ENCODE assay signal across 28 cellular contexts in the genomic region with DNA sequence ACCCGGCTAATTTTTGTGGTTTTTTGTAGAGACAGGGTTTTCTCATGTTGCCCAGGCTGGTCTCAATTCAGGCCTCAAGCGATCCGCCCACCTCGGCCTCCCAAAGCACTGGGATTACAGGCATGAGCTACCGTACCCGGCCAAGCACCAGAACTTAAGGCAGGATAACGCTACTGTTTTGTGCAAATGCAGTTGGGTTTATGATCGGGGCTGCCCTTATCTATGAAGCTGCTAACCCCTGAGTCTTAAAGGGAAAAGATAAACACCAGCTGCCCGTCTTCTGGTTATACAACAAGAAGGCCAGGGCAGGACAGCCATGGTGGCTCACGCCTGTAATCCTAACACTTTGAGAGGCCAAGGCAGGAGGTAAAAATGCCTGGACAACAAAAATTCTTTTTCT. TPM values are rescaled to one million over a fixed set of nuclear protein-coding genes. Genes with fewer than 3 reads are reported as not detected.
A peak's percentile ranks its signal among the peaks of the same experiment; 100 is the strongest.
DNase-seq lines count a peak whose midpoint lies in the region; ATAC-seq, FAIRE-seq and TF ChIP-seq lines count a peak whose summit lies in the region.
"Had no signal": no experiment of that assay in that cellular context is flagged by ENCODE, and none has a peak within 500 bp of the region (broad histone marks: within the 10 kb centered on the region; RNA-seq: fewer than 3 reads in every experiment).

No MANE protein-coding gene starts in this region.

- intact Hi-C loops in K562 (cut with micrococcal nuclease): no loop called here

- H3K4me2 ChIP-seq in K562 (ENCODE audit: insufficient read depth, low read length) (no peak overlapping the region), hepatocyte (no peak overlapping the region)
- H3K4me2 ChIP-seq: A549; BLaER1 treated with 17β-estradiol and CSF1 and Interleukin-3, amounts not matched to agents 10 nM and 100 nM had no signal

- no peaks in the 10 kb centered on the region for H3K79me2 ChIP-seq in K562 (ENCODE audit: control insufficient read depth, insufficient read depth, low read length)
- H3K79me2 ChIP-seq in hepatocyte: no peaks in the 10 kb centered on the region

- WGBS in K562 (ENCODE audit: insufficient coverage, low coverage, missing lambda C conversion rate): 65% methylated on average over 10 of the region's 10 CpGs
- 49% methylated on average over 10 of the region's 10 CpGs for WGBS in hepatocyte (ENCODE audit: low lambda C conversion rate, missing lambda C conversion rate)
- WGBS in suprapubic skin: 97% methylated on average over 10 of the region's 10 CpGs

- BruUV-seq in K562 (replicated peaks; lab: Mats Ljungman, UMichigan): no TSS peak

- H3K9me3 Mint-ChIP-seq in osteocyte (ENCODE audit: unreplicated experiment): no peaks in the 10 kb centered on the region
- H3K9me3 Mint-ChIP-seq: CD4-positive, alpha-beta T cell; CD8-positive, alpha-beta memory T cell; HFFc6 had no signal

- no peak overlapping the region for H2AFZ ChIP-seq in K562 (ENCODE audit: low read depth, low read length)
- H2AFZ ChIP-seq in hepatocyte: no peak overlapping the region

- POLR2A ChIA-PET in K562 (lab: Yijun Ruan, JAX): interaction anchor here (0.9 to 1.3 kb wide), 3 partner anchors 13 to 82 kb away, joined by 3 to 5 read pairs (median 4); partner anchors contain the start of gene NR2C2AP

- no peak for TF ChIP-seq RAD21 in K562 (CRISPR knock-in tag; conservative IDR thresholded peaks at IDR 0.05 in 1 of 2, IDR thresholded peaks at IDR 0.05 in 1 of 2)

- TF ChIP-seq EP300 in K562 (IDR thresholded peaks at IDR 0.05; ENCODE audit: low read length) (no peak), suprapubic skin (IDR thresholded peaks at IDR 0.05) (no peak)

- no peak overlapping the region for H3K4me3 Mint-ChIP-seq in osteocyte (ENCODE audit: unreplicated experiment)
- H3K4me3 Mint-ChIP-seq: CD14-positive monocyte; CD4-positive, alpha-beta T cell; CD8-positive, alpha-beta memory T cell; HFFc6 had no signal

- no peak overlapping the region for H3K4me3 ChIP-seq in K562
- no peak overlapping the region for H3K4me3 ChIP-seq in hepatocyte
- H3K4me3 ChIP-seq in suprapubic skin: no peak overlapping the region
- H3K4me3 ChIP-seq: A549; BLaER1 treated with 17β-estradiol and CSF1 and Interleukin-3, amounts not matched to agents 10 nM and 100 nM; HAP-1 had no signal

- no peak for ATAC-seq in K562
- ATAC-seq: A549 had no signal

- H4K20me1 ChIP-seq in K562 (replicated peaks; ENCODE audit: control insufficient read depth, insufficient read depth, low read length): no peaks in the 10 kb centered on the region
- H4K20me1 ChIP-seq in hepatocyte (ENCODE audit: insufficient read depth, poor library complexity, severe bottlenecking): no peaks in the 10 kb centered on the region

- H3K36me3 Mint-ChIP-seq in osteocyte (ENCODE audit: unreplicated experiment): peaks cover 21% of the 10 kb centered on the region

- CTCF ChIA-PET in K562 (lab: Yijun Ruan, JAX; ENCODE audit: low intra/inter-chr PET ratio): no interaction called here

- peaks cover 62% of the 10 kb centered on the region for H3K36me3 ChIP-seq in K562 (ENCODE audit: control insufficient read depth, insufficient read depth, low read length)
- no peaks in the 10 kb centered on the region for H3K36me3 ChIP-seq in hepatocyte (replicated peaks; ENCODE audit: insufficient read depth, low read depth)
- H3K36me3 ChIP-seq in suprapubic skin: peaks cover 86% of the 10 kb centered on the region

- H3K9me3 ChIP-seq in K562 (replicated peaks; ENCODE audit: control insufficient read depth, insufficient read depth, low read depth, low read length) (no peaks in the 10 kb centered on the region), hepatocyte (ENCODE audit: low read depth) (no peaks in the 10 kb centered on the region), suprapubic skin (no peaks in the 10 kb centered on the region)
- H3K9me3 ChIP-seq: A549; BE2C; BLaER1 treated with 17β-estradiol and CSF1 and Interleukin-3, amounts not matched to agents 10 nM and 100 nM; HAP-1 had no signal

- H3K9me1 ChIP-seq in K562 (ENCODE audit: control insufficient read depth, insufficient read depth, low read length): no peaks in the 10 kb centered on the region

- TF ChIP-seq POLR2A in K562 (conservative IDR thresholded peaks at IDR 0.05) (no peak), suprapubic skin (IDR thresholded peaks at IDR 0.05) (no peak)

- H3K27ac ChIP-seq in K562 (ENCODE audit: extremely low read depth, low read depth, low read length) (no peak overlapping the region), hepatocyte (no peak overlapping the region), suprapubic skin (no peak overlapping the region)
- H3K27ac ChIP-seq: A549; BLaER1 treated with 17β-estradiol and CSF1 and Interleukin-3, amounts not matched to agents 10 nM and 100 nM had no signal

- H3K4me1 ChIP-seq in K562 (replicated peaks in 1 of 2; ENCODE audit: control insufficient read depth in 2 of 2, insufficient read depth in 2 of 2, low read length in 2 of 2) (no peaks in the 10 kb centered on the region; a peak in 1 of 5 replicates), hepatocyte (ENCODE audit: insufficient read depth) (no peaks in the 10 kb centered on the region), suprapubic skin (no peaks in the 10 kb centered on the region)
- H3K4me1 ChIP-seq: A549, BE2C, HAP-1 had no signal

- H3K27me3 ChIP-seq in K562 (ENCODE audit: control insufficient read depth in 2 of 2, insufficient read depth in 2 of 2, low read length in 2 of 2): no peaks in the 10 kb centered on the region
- no peaks in the 10 kb centered on the region for H3K27me3 ChIP-seq in hepatocyte
- H3K27me3 ChIP-seq in suprapubic skin: no peaks in the 10 kb centered on the region
- H3K27me3 ChIP-seq: BE2C; BLaER1 treated with 17β-estradiol and CSF1 and Interleukin-3, amounts not matched to agents 10 nM and 100 nM had no signal

- H3K4me1 Mint-ChIP-seq in osteocyte (ENCODE audit: unreplicated experiment): no peaks in the 10 kb centered on the region
- H3K4me1 Mint-ChIP-seq: CD14-positive monocyte; CD8-positive, alpha-beta memory T cell had no signal

- DNase-seq in ELF-1 (ENCODE audit: low read depth, low spot score) (peak; percentile 45), OCI-M2 (lab: John Stamatoyannopoulos, UW; ENCODE audit: unreplicated experiment) (peak; percentile 70), K562 (ENCODE audit: extremely low read depth in 1 of 4, low spot score in 3 of 4) (peak in 1 of 4 experiments; percentile 18), hepatocyte (ENCODE audit: low spot score) (peak; percentile 8), mucosa of gallbladder (ENCODE audit: low spot score) (no peak), globus pallidus (ENCODE audit: low spot score) (no peak), osteocyte (ENCODE audit: extremely low spot score, unreplicated experiment) (no peak), suprapubic skin (ENCODE audit: low spot score in 2 of 2) (no peak)
- DNase-seq: 8988T; ACHN; AML-193; BE2C; CD4-positive, alpha-beta T cell; CD8-positive, alpha-beta memory T cell; DMS 273 treated with DMSO at 0.1 percent for 48 hours; DMS79; EL; GF-D8; GOT3; HFFc6 had no signal

- TF ChIP-seq CTCF in K562 (IDR thresholded peaks at IDR 0.05 in 2 of 3, conservative IDR thresholded peaks at IDR 0.05 in 1 of 3; ENCODE audit: insufficient read depth in 2 of 3, low read depth in 1 of 3, low read length in 3 of 3) (no peak), hepatocyte (IDR thresholded peaks at IDR 0.05; ENCODE audit: poor library complexity) (no peak), osteocyte (IDR thresholded peaks at IDR 0.05) (no peak), suprapubic skin (IDR thresholded peaks at IDR 0.05) (no peak)

- FAIRE-seq in K562 (lab: Jason Lieb, UNC): peak; percentile 49
- FAIRE-seq: A549, D721Med, GM12891, GM18507, H54 had no signal

- H3K9me2 ChIP-seq in hepatocyte (replicated peaks; ENCODE audit: insufficient read depth): no peaks in the 10 kb centered on the region

- no peaks in the 10 kb centered on the region for H3K27me3 Mint-ChIP-seq in osteocyte (ENCODE audit: unreplicated experiment)
- H3K27me3 Mint-ChIP-seq: CD4-positive, alpha-beta T cell had no signal

- in situ Hi-C loops in K562 (cut with MboI): no loop called here

- no peak overlapping the region; a peak in 1 of 4 replicates for H3K9ac ChIP-seq in K562 (ENCODE audit: insufficient read depth in 1 of 2, low read depth in 2 of 2, low read length in 2 of 2)
- H3K9ac ChIP-seq: BLaER1 treated with 17β-estradiol and CSF1 and Interleukin-3, amounts not matched to agents 10 nM and 100 nM had no signal

- no peak overlapping the region for H3K27ac Mint-ChIP-seq in osteocyte (ENCODE audit: unreplicated experiment)
- H3K27ac Mint-ChIP-seq: CD4-positive, alpha-beta T cell; HFFc6 had no signal

RNA-seq across cellular contexts. Expression of gene TM6SF2, which starts 12.6 kb away (rescaled TPM):
- total RNA-seq in K562 (2011; cell fraction: chromatin; rRNA removed; ENCODE audit: low replicate concordance): 0.19 TPM in 1 of 2 replicates, not detected in the other
- not detected in 2 replicates for total RNA-seq in K562 (2011; cell fraction: nucleolus; rRNA removed)
- not detected in 2 replicates for total RNA-seq in K562 (2011; cell fraction: nucleoplasm; rRNA removed)
- total RNA-seq in K562 (2014; rRNA removed) (not detected in 2 replicates), K562 (2014; rRNA removed; fragmentation: Illumina TruSeq; extraction: Trizol) (not detected in 2 replicates), K562 (2015; rRNA removed; fragmentation: Illumina TruSeq; extraction: Trizol) (not detected in 2 replicates), K562 (2021) (not detected in 2 replicates), hepatocyte (3.1 and 4.5 TPM in 2 replicates), mucosa of gallbladder (1.8 TPM), osteocyte (1.3 and 1.6 TPM in 2 replicates), suprapubic skin (under 1 TPM in 1 of 4 donors, not detected in 3; 0.42 TPM)
- polyA plus RNA-seq in K562 (2011; rRNA removed) (0.05 TPM in 1 of 2 replicates, not detected in the other), K562 (2014; fragmentation: Illumina TruSeq; extraction: Trizol) (not detected in 2 replicates), K562 (2014; fragmentation: Nextera tagmentation; extraction: Ambion mirVana) (not detected), K562 (2014; rRNA removed) (not detected in 2 replicates), hepatocyte (8.4 and 8.6 TPM in 2 replicates)
- polyA plus RNA-seq in K562 (2011; cell fraction: cytosol; rRNA removed): 0.09 TPM in 1 of 2 replicates, not detected in the other
- 0.18 and 0.23 TPM in 2 replicates for polyA plus RNA-seq in K562 (2011; cell fraction: nucleus; rRNA removed)
- polyA plus RNA-seq in K562 (2012): not detected in 2 replicates
- polyA minus RNA-seq in K562 (2011; rRNA and poly(A)+ RNA removed): not detected in 2 replicates
- not detected in 2 replicates for polyA minus RNA-seq in K562 (2011; cell fraction: cytosol; rRNA and poly(A)+ RNA removed)
- not detected in 2 replicates for polyA minus RNA-seq in K562 (2011; cell fraction: nucleus; rRNA and poly(A)+ RNA removed)
- total RNA-seq: CD4-positive, alpha-beta T cell; CD8-positive, alpha-beta memory T cell had no signal
- polyA plus RNA-seq: CD14-positive monocyte; CD8-positive, alpha-beta memory T cell had no signal

RNA-seq across cellular contexts. Expression of gene SUGP1, which starts 34.6 kb away (rescaled TPM):
- total RNA-seq in K562 (2011; cell fraction: chromatin; rRNA removed; ENCODE audit: low replicate concordance): 90.2 and 178 TPM in 2 replicates
- total RNA-seq in K562 (2011; cell fraction: nucleolus; rRNA removed): 124 and 128 TPM in 2 replicates
- 77.5 and 85.2 TPM in 2 replicates for total RNA-seq in K562 (2011; cell fraction: nucleoplasm; rRNA removed)
- total RNA-seq in K562 (2014; rRNA removed) (40.4 and 44.6 TPM in 2 replicates), K562 (2014; rRNA removed; fragmentation: Illumina TruSeq; extraction: Trizol) (16.8 and 17.9 TPM in 2 replicates), K562 (2015; rRNA removed; fragmentation: Illumina TruSeq; extraction: Trizol) (32.4 and 34.3 TPM in 2 replicates), K562 (2021) (45.0 and 53.3 TPM in 2 replicates), hepatocyte (13.1 and 25.8 TPM in 2 replicates), mucosa of gallbladder (53.1 TPM), osteocyte (61.9 and 71.7 TPM in 2 replicates), suprapubic skin (10 to 100 TPM; 23.1 to 64.8 (median 31.3) TPM)
- polyA plus RNA-seq in K562 (2011; rRNA removed) (28.5 and 30.6 TPM in 2 replicates), K562 (2014; fragmentation: Illumina TruSeq; extraction: Trizol) (35.0 and 36.7 TPM in 2 replicates), K562 (2014; fragmentation: Nextera tagmentation; extraction: Ambion mirVana) (1 to 10 TPM; 1.0 to 1.9 TPM), K562 (2014; rRNA removed) (41.0 and 48.9 TPM in 2 replicates), hepatocyte (43.7 and 57.4 TPM in 2 replicates)
- polyA plus RNA-seq in K562 (2011; cell fraction: cytosol; rRNA removed): 20.8 and 33.6 TPM in 2 replicates
- polyA plus RNA-seq in K562 (2011; cell fraction: nucleus; rRNA removed): 96.6 and 109 TPM in 2 replicates
- 43.7 and 43.9 TPM in 2 replicates for polyA plus RNA-seq in K562 (2012)
- polyA minus RNA-seq in K562 (2011; rRNA and poly(A)+ RNA removed): 19.3 and 21.7 TPM in 2 replicates
- polyA minus RNA-seq in K562 (2011; cell fraction: cytosol; rRNA and poly(A)+ RNA removed): 21.6 and 25.8 TPM in 2 replicates
- polyA minus RNA-seq in K562 (2011; cell fraction: nucleus; rRNA and poly(A)+ RNA removed): 28.8 and 51.3 TPM in 2 replicates

RNA-seq across cellular contexts. Expression of gene MAU2, which starts 34.9 kb away (rescaled TPM):
- 132 and 299 TPM in 2 replicates for total RNA-seq in K562 (2011; cell fraction: chromatin; rRNA removed; ENCODE audit: low replicate concordance)
- total RNA-seq in K562 (2011; cell fraction: nucleolus; rRNA removed): 154 and 168 TPM in 2 replicates
- 141 and 151 TPM in 2 replicates for total RNA-seq in K562 (2011; cell fraction: nucleoplasm; rRNA removed)
- total RNA-seq in K562 (2014; rRNA removed): 21.1 and 24.1 TPM in 2 replicates
- 10.0 and 12.0 TPM in 2 replicates for total RNA-seq in K562 (2014; rRNA removed; fragmentation: Illumina TruSeq; extraction: Trizol)
- 17.2 and 17.8 TPM in 2 replicates for total RNA-seq in K562 (2015; rRNA removed; fragmentation: Illumina TruSeq; extraction: Trizol)
- total RNA-seq in K562 (2021): 43.4 and 48.1 TPM in 2 replicates
- polyA plus RNA-seq in K562 (2011; rRNA removed): 21.0 and 34.2 TPM in 2 replicates
- 25.3 and 40.5 TPM in 2 replicates for polyA plus RNA-seq in K562 (2011; cell fraction: cytosol; rRNA removed)
- polyA plus RNA-seq in K562 (2011; cell fraction: nucleus; rRNA removed): 83.2 and 123 TPM in 2 replicates
- polyA plus RNA-seq in K562 (2012): 30.0 and 42.5 TPM in 2 replicates
- 19.4 and 22.5 TPM in 2 replicates for polyA plus RNA-seq in K562 (2014; fragmentation: Illumina TruSeq; extraction: Trizol)
- 1 to 10 TPM; 1.2 to 1.4 TPM for polyA plus RNA-seq in K562 (2014; fragmentation: Nextera tagmentation; extraction: Ambion mirVana)
- polyA plus RNA-seq in K562 (2014; rRNA removed): 27.4 and 31.4 TPM in 2 replicates
- 23.0 and 45.7 TPM in 2 replicates for polyA minus RNA-seq in K562 (2011; rRNA and poly(A)+ RNA removed)
- polyA minus RNA-seq in K562 (2011; cell fraction: cytosol; rRNA and poly(A)+ RNA removed): 28.1 and 43.8 TPM in 2 replicates
- 55.9 and 63.5 TPM in 2 replicates for polyA minus RNA-seq in K562 (2011; cell fraction: nucleus; rRNA and poly(A)+ RNA removed)
- total RNA-seq in hepatocyte: 21.2 and 31.8 TPM in 2 replicates
- polyA plus RNA-seq in hepatocyte: 25.3 and 29.0 TPM in 2 replicates
- 70.1 TPM for total RNA-seq in mucosa of gallbladder
- 75.7 and 82.3 TPM in 2 replicates for total RNA-seq in osteocyte
- total RNA-seq in suprapubic skin: 100 to 1,000 TPM in 1 of 4 donors, 10 to 100 TPM in 3; 59.5 to 220 (median 77.6) TPM

Comparison
In these comparisons a context has a peak if more than half of its experiments do, and no peak if none do; other contexts are left out.
1. DNase-seq: peak in ELF-1 (single experiment), OCI-M2 (single experiment) and hepatocyte (single experiment); none in mucosa of gallbladder (single experiment), globus pallidus (single experiment), osteocyte (single experiment) and suprapubic skin (0 of 2).